8 cellular contexts compared by ENCODE assay signal in genomic region chr14:59483360-59483759, GRCh38. TPM values are rescaled to one million over a fixed set of nuclear protein-coding genes. Genes with fewer than 3 reads are reported as not detected.
DNase-seq lines count a peak whose midpoint lies in the region; ATAC-seq and TF ChIP-seq lines count a peak whose summit lies in the region.

No MANE protein-coding gene starts in this region.

- ATAC-seq in aorta (ENCODE audit: low FRiP score) (no peak), GM18873 (IDR thresholded peaks at IDR 0.05; ENCODE audit: low FRiP score, unreplicated experiment) (no peak)

- H4K20me1 ChIP-seq in PC-9 (ENCODE audit: insufficient read depth) = no peaks in the 10 kb centered on the region

- H3K27me3 ChIP-seq in PC-9 (ENCODE audit: insufficient read depth, low read depth) (no peaks in the 10 kb centered on the region), dorsolateral prefrontal cortex (no peaks in the 10 kb centered on the region), aorta (ENCODE audit: control insufficient read depth in 1 of 2, insufficient read depth in 2 of 2, low read length in 1 of 2) (no peaks in the 10 kb centered on the region)

- CTCF ChIA-PET in PC-9 (lab: Charles Lee) = no interaction called here

- no peak for TF ChIP-seq CTCF in PC-9 (conservative IDR thresholded peaks at IDR 0.05)
- TF ChIP-seq CTCF in dorsolateral prefrontal cortex (IDR thresholded peaks at IDR 0.05 in 54 of 56, conservative IDR thresholded peaks at IDR 0.05 in 2 of 56; ENCODE audit: low read depth in 1 of 56, partially characterized antibody in 56 of 56) = no peak

- H3K79me2 ChIP-seq in PC-9 (ENCODE audit: low read depth) = peaks cover 78% of the 10 kb centered on the region

- H3K9me3 ChIP-seq in PC-9 (ENCODE audit: insufficient read depth, low read depth) (no peaks in the 10 kb centered on the region), mesodermal cell (ENCODE audit: control insufficient read depth, low read length) (no peaks in the 10 kb centered on the region), aorta (ENCODE audit: control insufficient read depth, low read length) (no peaks in the 10 kb centered on the region)

- intact Hi-C loops in PC-9 (cut with micrococcal nuclease; ENCODE audit: unreplicated experiment) (loop anchor here (2.0 to 5.0 kb wide), 3 partner anchors 123 to 609 kb away; partner anchors contain the start of gene PCNX4), dorsolateral prefrontal cortex (cut with DNase I) (loop anchor here (5.0 to 10.0 kb wide), 7 partner anchors 91 to 764 kb away; partner anchors contain the start of genes PCNX4 (in 2 of the 2), CCDC175 (in 1 of the 2), DAAM1 (in 1 of the 2) and DHRS7 (in 1 of the 2)), aorta (cut with DNase I) (loop anchor here (5.0 to 10.0 kb wide), 2 partner anchors 194 to 201 kb away; no protein-coding TSS in a partner anchor)

- TSS peak; percentile 54 for BruUV-seq in PC-9 (replicated peaks; lab: Mats Ljungman, UMichigan)

- peaks cover 46% of the 10 kb centered on the region for H3K4me1 ChIP-seq in PC-9 (replicated peaks; ENCODE audit: insufficient read depth)
- H3K4me1 ChIP-seq in mesodermal cell (ENCODE audit: control insufficient read depth, insufficient read depth, low read length, poor library complexity, severe bottlenecking) = peaks cover 6% of the 10 kb centered on the region
- no peaks in the 10 kb centered on the region for H3K4me1 ChIP-seq in aorta (ENCODE audit: control insufficient read depth in 1 of 2, insufficient read depth in 2 of 2, low read length in 2 of 2)

- POLR2A ChIA-PET in PC-9 (lab: Charles Lee; ENCODE audit: unreplicated experiment) = interaction anchor here (0.9 to 1.0 kb wide), 2 partner anchors 141 to 295 kb away, joined by 3 to 7 read pairs; no protein-coding TSS in a partner anchor

- DNase-seq in NCI-H524 (lab: John Stamatoyannopoulos, UW) (peak; percentile 46 to 65), NCI-H524 treated with DMSO at 0.1 percent for 48 hours (lab: John Stamatoyannopoulos, UW) (no peak), PC-9 (peak in 1 of 2 experiments; percentile 35), dorsolateral prefrontal cortex (peak in 1 of 10 donors; percentile 47), aorta (peak in 1 of 2 donors; percentile 73), NK-92 (lab: John Stamatoyannopoulos, UW; ENCODE audit: unreplicated experiment) (no peak)

- peak overlapping the region; percentile 84 for H2AFZ ChIP-seq in PC-9

- WGBS in mesodermal cell (ENCODE audit: insufficient coverage in 2 of 2), 2 experiments = 1 to 2% methylated on average over 12 of the region's 14 CpGs
- WGBS in aorta, 2 donors = 1 to 2% methylated on average over 14 of the region's 14 CpGs

- peak overlapping the region; percentile 86 for H3K4me2 ChIP-seq in PC-9

- H3K9me2 ChIP-seq in PC-9 (ENCODE audit: insufficient read depth) = no peaks in the 10 kb centered on the region

- H3F3A ChIP-seq in PC-9 (ENCODE audit: insufficient read depth, low read depth) = peaks cover 25% of the 10 kb centered on the region

- H3K27ac ChIP-seq in PC-9 (peak overlapping the region; percentile 96), dorsolateral prefrontal cortex (peak overlapping the region in 57 of 59 donors; percentile 12 to 99 (median 96)), mesodermal cell (ENCODE audit: low read depth, low read length, severe bottlenecking) (peak overlapping the region; percentile 88), aorta (ENCODE audit: low read depth in 1 of 2, low read length in 2 of 2) (peak overlapping the region; percentile 0 to 65)

- H3K36me3 ChIP-seq in PC-9 (ENCODE audit: low read depth) = peaks cover 26% of the 10 kb centered on the region
- peaks cover 17% of the 10 kb centered on the region for H3K36me3 ChIP-seq in mesodermal cell (ENCODE audit: control insufficient read depth, insufficient read depth, low read length)
- H3K36me3 ChIP-seq in aorta (ENCODE audit: control insufficient read depth in 1 of 2, insufficient read depth in 2 of 2, low read length in 1 of 2) = no peaks in the 10 kb centered on the region

- H3K4me3 ChIP-seq in PC-9 = peak overlapping the region; percentile 99
- H3K4me3 ChIP-seq in dorsolateral prefrontal cortex = peak overlapping the region; percentile 70 to 98 (median 92)
- H3K4me3 ChIP-seq in mesodermal cell (ENCODE audit: extremely low read depth, insufficient read depth, low read length, poor library complexity, severe bottlenecking) = peak overlapping the region; percentile 63
- H3K4me3 ChIP-seq in aorta (ENCODE audit: low read length in 2 of 2) = peak overlapping the region; percentile 16 to 73

RNA-seq across cellular contexts. Expression of gene L3HYPDH, which starts 0.8 kb away (rescaled TPM):
- total RNA-seq in PC-9 (2021) (96.3 and 121 TPM in 2 replicates), dorsolateral prefrontal cortex (10 to 100 TPM; 23.2 to 57.8 (median 38.6) TPM), aorta (10 to 100 TPM; 31.4 to 53.1 TPM)
- 14.4 TPM for polyA plus RNA-seq in mesodermal cell (2013, experiment 1 of 2)
- polyA plus RNA-seq in mesodermal cell (2013, experiment 2 of 2) = 13.4 TPM
- polyA plus RNA-seq in aorta = 10 to 100 TPM; 20.4 to 34.4 TPM

RNA-seq across cellular contexts. Expression of gene JKAMP, which starts 1.0 kb away (rescaled TPM):
- total RNA-seq in PC-9 (2021) (54.6 and 60.1 TPM in 2 replicates), dorsolateral prefrontal cortex (10 to 100 TPM; 25.5 to 66.0 (median 46.4) TPM), aorta (10 to 100 TPM; 29.2 to 31.9 TPM)
- 59.8 TPM for polyA plus RNA-seq in mesodermal cell (2013, experiment 1 of 2)
- 59.0 TPM for polyA plus RNA-seq in mesodermal cell (2013, experiment 2 of 2)
- 10 to 100 TPM; 19.2 to 54.4 TPM for polyA plus RNA-seq in aorta

RNA-seq across cellular contexts. Expression of gene GPR135, which starts 18.2 kb away (rescaled TPM):
- total RNA-seq in PC-9 (2021) (13.6 and 15.2 TPM in 2 replicates), dorsolateral prefrontal cortex (10 to 100 TPM in 90 of 120 experiments, 1 to 10 TPM in 30; 7.4 to 19.7 (median 11.6) TPM), aorta (1 to 10 TPM; 7.4 to 9.0 TPM)
- 0.92 TPM for polyA plus RNA-seq in mesodermal cell (2013, experiment 1 of 2)
- polyA plus RNA-seq in mesodermal cell (2013, experiment 2 of 2) = 0.96 TPM
- polyA plus RNA-seq in aorta = 1 to 10 TPM in 1 of 2 donors, under 1 TPM in 1; 0.50 to 3.8 TPM

Comparison
In these comparisons a context has a peak if more than half of its experiments do, and no peak if none do; other contexts are left out.
1. DNase-seq: peak in NCI-H524 (2 of 2); none in NCI-H524 treated with DMSO at 0.1 percent for 48 hours (single experiment) and NK-92 (single experiment).
2. H3K27ac ChIP-seq: peak in every context shown above with its lines; median percentile 96 in PC-9; 96 in dorsolateral prefrontal cortex; 88 in mesodermal cell; 32 in aorta.
3. H3K4me3 ChIP-seq: peak in every context shown above with its lines; median percentile 99 in PC-9; 92 in dorsolateral prefrontal cortex; 63 in mesodermal cell; 44 in aorta.